In genomic region chr2:131556998-131557397, GRCh38 we compare ENCODE assay signal across 21 cellular contexts. TPM values are rescaled to one million over a fixed set of nuclear protein-coding genes. Genes with fewer than 3 reads are reported as not detected.
A peak's percentile ranks its signal among the peaks of the same experiment; 100 is the strongest.
DNase-seq lines count a peak whose midpoint lies in the region; ATAC-seq and TF ChIP-seq lines count a peak whose summit lies in the region.
"Had no signal": no experiment of that assay in that cellular context is flagged by ENCODE, and none has a peak within 500 bp of the region (broad histone marks: within the 10 kb centered on the region; RNA-seq: fewer than 3 reads in every experiment).

No MANE protein-coding gene starts in this region.

- H2AK9ac ChIP-seq in IMR-90 (replicated peaks; ENCODE audit: low read depth, low read length, poor library complexity): no peak overlapping the region

- no peaks in the 10 kb centered on the region for H3K36me3 Mint-ChIP-seq in activated CD4-positive, alpha-beta T cell treated with anti-CD3 and anti-CD28 coated beads, Interleukin-2, amount 10 ng/mL, durations not matched to agents 24 days and 14 days (ENCODE audit: low read depth)
- H3K36me3 Mint-ChIP-seq in activated T-cell treated with anti-CD3 and anti-CD28 coated beads, Interleukin-2, amount 50 U/mL, for 72 hours (ENCODE audit: insufficient read depth in 2 of 2): no peaks in the 10 kb centered on the region
- H3K36me3 Mint-ChIP-seq: CD14-positive monocyte; CD8-positive, alpha-beta memory T cell had no signal

- H4K91ac ChIP-seq in IMR-90 (ENCODE audit: insufficient read depth, low read depth, low read length): no peak overlapping the region

- TF ChIP-seq RAD21 in IMR-90 (IDR thresholded peaks at IDR 0.05; ENCODE audit: low read length): no peak

- H2BK120ac ChIP-seq in IMR-90 (ENCODE audit: low read depth, low read length): no peak overlapping the region

- H3K27ac ChIP-seq in IMR-90 (ENCODE audit: insufficient read depth, low read length) (no peak overlapping the region), body of pancreas (peak overlapping the region in 1 of 4 donors; percentile 36)
- H3K27ac ChIP-seq: 22Rv1; BLaER1 treated with 17β-estradiol and CSF1 and Interleukin-3, amounts not matched to agents 10 nM and 100 nM had no signal

- no peak overlapping the region for H4K5ac ChIP-seq in IMR-90 (ENCODE audit: low read depth, low read length)

- no peak overlapping the region for H3K56ac ChIP-seq in IMR-90 (ENCODE audit: extremely low read depth, insufficient read depth, low read length)

- no peak overlapping the region for H3K23ac ChIP-seq in IMR-90 (ENCODE audit: low read depth, low read length)

- H3K4me3 Mint-ChIP-seq in activated CD4-positive, alpha-beta T cell treated with anti-CD3 and anti-CD28 coated beads, Interleukin-2, amount 10 ng/mL, durations not matched to agents 24 days and 14 days: no peak overlapping the region
- H3K4me3 Mint-ChIP-seq in activated T-cell treated with anti-CD3 and anti-CD28 coated beads, Interleukin-2, amount 50 U/mL, for 72 hours: no peak overlapping the region
- H3K4me3 Mint-ChIP-seq: CD14-positive monocyte; CD4-positive, alpha-beta T cell; CD8-positive, alpha-beta memory T cell; HFFc6 had no signal

- no peaks in the 10 kb centered on the region for H3K4me1 Mint-ChIP-seq in activated CD4-positive, alpha-beta T cell treated with anti-CD3 and anti-CD28 coated beads, Interleukin-2, amount 10 ng/mL, durations not matched to agents 24 days and 14 days
- H3K4me1 Mint-ChIP-seq in activated T-cell treated with anti-CD3 and anti-CD28 coated beads, Interleukin-2, amount 50 U/mL, for 72 hours (ENCODE audit: low read depth): no peaks in the 10 kb centered on the region
- H3K4me1 Mint-ChIP-seq: CD14-positive monocyte; CD8-positive, alpha-beta memory T cell had no signal

- no peak overlapping the region for H3K27ac Mint-ChIP-seq in activated CD4-positive, alpha-beta T cell treated with anti-CD3 and anti-CD28 coated beads, Interleukin-2, amount 10 ng/mL, durations not matched to agents 24 days and 14 days
- no peak overlapping the region for H3K27ac Mint-ChIP-seq in activated T-cell treated with anti-CD3 and anti-CD28 coated beads, Interleukin-2, amount 50 U/mL, for 72 hours
- H3K27ac Mint-ChIP-seq: CD14-positive monocyte; CD4-positive, alpha-beta T cell; HFFc6 had no signal

- TF ChIP-seq POLR2A in IMR-90 (IDR thresholded peaks at IDR 0.05; ENCODE audit: low read depth, low read length) (no peak), body of pancreas (IDR thresholded peaks at IDR 0.05) (peak in 1 of 3 donors; percentile 18)

- H3K14ac ChIP-seq in IMR-90 (replicated peaks; ENCODE audit: low read depth, low read length): no peak overlapping the region

- H3K9me1 ChIP-seq in IMR-90 (ENCODE audit: insufficient read depth, low read length): no peaks in the 10 kb centered on the region

- in situ Hi-C loops in IMR-90 (cut with MboI; ENCODE audit: low sequenced_read_pairs): no loop called here

- H3K4ac ChIP-seq in IMR-90 (ENCODE audit: low read depth, low read length): no peak overlapping the region

- H3K4me3 ChIP-seq in IMR-90 (ENCODE audit: insufficient read depth, low read depth, low read length) (no peak overlapping the region), body of pancreas (no peak overlapping the region)
- H3K4me3 ChIP-seq: BLaER1 treated with 17β-estradiol and CSF1 and Interleukin-3, amounts not matched to agents 10 nM and 100 nM; HAP-1 had no signal

- no peak overlapping the region for H2BK20ac ChIP-seq in IMR-90 (ENCODE audit: low read depth, low read length)

- no peaks in the 10 kb centered on the region for H3K36me3 ChIP-seq in IMR-90 (ENCODE audit: control insufficient read depth, insufficient read depth, low read length)
- no peaks in the 10 kb centered on the region for H3K36me3 ChIP-seq in body of pancreas (replicated peaks in 1 of 2; ENCODE audit: insufficient read depth in 1 of 2, low read depth in 2 of 2)
- H3K36me3 ChIP-seq: BE2C; BLaER1 treated with 17β-estradiol and CSF1 and Interleukin-3, amounts not matched to agents 10 nM and 100 nM; HAP-1 had no signal

- H4K8ac ChIP-seq in IMR-90 (ENCODE audit: low read depth in 2 of 2, low read length in 2 of 2): no peak overlapping the region

- no peak overlapping the region for H3K9ac ChIP-seq in IMR-90 (ENCODE audit: low read depth, low read length)
- H3K9ac ChIP-seq: BLaER1 treated with 17β-estradiol and CSF1 and Interleukin-3, amounts not matched to agents 10 nM and 100 nM had no signal

- no peak for ATAC-seq in IMR-90 (ENCODE audit: low read depth)
- peak; percentile 38 for ATAC-seq in body of pancreas
- ATAC-seq in activated T-cell treated with anti-CD3 and anti-CD28 coated beads, Interleukin-2, amount 50 U/mL, for 72 hours (replicated peaks in 1 of 2): no peak
- ATAC-seq in HG02588 (IDR thresholded peaks at IDR 0.05; ENCODE audit: unreplicated experiment): no peak

- H4K20me1 ChIP-seq in IMR-90 (ENCODE audit: insufficient read depth, low read length): no peaks in the 10 kb centered on the region
- H4K20me1 ChIP-seq: BLaER1 treated with 17β-estradiol and CSF1 and Interleukin-3, amounts not matched to agents 10 nM and 100 nM had no signal

- H2BK15ac ChIP-seq in IMR-90 (ENCODE audit: low read depth, low read length): no peak overlapping the region

- no TSS peak for BruUV-seq in IMR-90 (replicated peaks; lab: Mats Ljungman, UMichigan)

- peaks cover 5% of the 10 kb centered on the region for H3K27me3 ChIP-seq in IMR-90 (ENCODE audit: control insufficient read depth, insufficient read depth, low read length)
- H3K27me3 ChIP-seq in body of pancreas: no peaks in the 10 kb centered on the region
- H3K27me3 ChIP-seq: BLaER1 treated with 17β-estradiol and CSF1 and Interleukin-3, amounts not matched to agents 10 nM and 100 nM had no signal

- H3K4me1 ChIP-seq in IMR-90 (ENCODE audit: control insufficient read depth, insufficient read depth, low read length) (no peaks in the 10 kb centered on the region), body of pancreas (no peaks in the 10 kb centered on the region)
- H3K4me1 ChIP-seq: BE2C; BLaER1 treated with 17β-estradiol and CSF1 and Interleukin-3, amounts not matched to agents 10 nM and 100 nM; HAP-1 had no signal

- no peak overlapping the region for H2BK5ac ChIP-seq in IMR-90 (ENCODE audit: low read depth, low read length, poor library complexity, severe bottlenecking)

- DNase-seq in activated CD4-positive, alpha-beta T cell treated with anti-CD3 and anti-CD28 coated beads, Interleukin-2, amount 10 ng/mL, durations not matched to agents 24 days and 14 days: peak; percentile 24
- no peak for DNase-seq in activated CD4-positive, alpha-beta T cell treated with anti-CD3 and anti-CD28 coated beads, Interleukin-2, amount 50 U/mL, for 48 hours
- DNase-seq in IMR-90 (no peak), body of pancreas (peak in 1 of 4 donors; percentile 10), NCI-H2107 treated with DMSO at 0.1 percent for 48 hours (lab: John Stamatoyannopoulos, UW; ENCODE audit: unreplicated experiment) (no peak)
- no peak for DNase-seq in activated T-cell treated with anti-CD3 and anti-CD28 coated beads, Interleukin-2, amount 50 U/mL, for 72 hours
- DNase-seq: AML-193; BE2C; CD4-positive, alpha-beta T cell; CD8-positive, alpha-beta memory T cell; DMS 273 treated with DMSO at 0.1 percent for 48 hours; DMS79; EL; GDM1; GOT3; HFFc6 had no signal

- H3K9me3 Mint-ChIP-seq in activated CD4-positive, alpha-beta T cell treated with anti-CD3 and anti-CD28 coated beads, Interleukin-2, amount 10 ng/mL, durations not matched to agents 24 days and 14 days: no peaks in the 10 kb centered on the region
- no peaks in the 10 kb centered on the region for H3K9me3 Mint-ChIP-seq in activated T-cell treated with anti-CD3 and anti-CD28 coated beads, Interleukin-2, amount 50 U/mL, for 72 hours
- H3K9me3 Mint-ChIP-seq: CD4-positive, alpha-beta T cell; CD8-positive, alpha-beta memory T cell; HFFc6 had no signal

- H3K9me3 ChIP-seq in IMR-90 (ENCODE audit: control insufficient read depth, insufficient read depth, low read length) (no peaks in the 10 kb centered on the region), body of pancreas (no peaks in the 10 kb centered on the region)
- H3K9me3 ChIP-seq: BE2C; BLaER1 treated with 17β-estradiol and CSF1 and Interleukin-3, amounts not matched to agents 10 nM and 100 nM; HAP-1 had no signal

- H2AK5ac ChIP-seq in IMR-90 (ENCODE audit: low read depth, low read length): no peak overlapping the region

- POLR2A ChIA-PET in IMR-90 (lab: Charles Lee; ENCODE audit: unreplicated experiment): no interaction called here

- intact Hi-C loops in activated CD4-positive, alpha-beta T cell treated with anti-CD3 and anti-CD28 coated beads, Interleukin-2, amount 10 ng/mL, durations not matched to agents 24 days and 14 days (cut with micrococcal nuclease): no loop called here
- intact Hi-C loops in IMR-90 (cut with micrococcal nuclease): no loop called here
- intact Hi-C loops in body of pancreas (cut with DNase I): no loop called here

- dilution Hi-C loops in IMR-90 (cut with HindIII; ENCODE audit: low sequenced_read_pairs, unreplicated experiment): no loop called here

- no peaks in the 10 kb centered on the region for H3K79me1 ChIP-seq in IMR-90 (ENCODE audit: low read depth in 1 of 2, low read length in 2 of 2)

- no peak overlapping the region for H3K4me2 ChIP-seq in IMR-90 (ENCODE audit: low read depth, low read length)
- H3K4me2 ChIP-seq: BLaER1 treated with 17β-estradiol and CSF1 and Interleukin-3, amounts not matched to agents 10 nM and 100 nM had no signal

- H3K27me3 Mint-ChIP-seq in activated CD4-positive, alpha-beta T cell treated with anti-CD3 and anti-CD28 coated beads, Interleukin-2, amount 10 ng/mL, durations not matched to agents 24 days and 14 days: peaks cover 41% of the 10 kb centered on the region
- peaks cover 33% of the 10 kb centered on the region for H3K27me3 Mint-ChIP-seq in activated T-cell treated with anti-CD3 and anti-CD28 coated beads, Interleukin-2, amount 50 U/mL, for 72 hours (ENCODE audit: low read depth)

- TF ChIP-seq CTCF in IMR-90 (conservative IDR thresholded peaks at IDR 0.05; ENCODE audit: low read depth, low read length) (no peak), body of pancreas (IDR thresholded peaks at IDR 0.05) (no peak)

- CTCF ChIA-PET in IMR-90 (lab: Yijun Ruan, JAX): no interaction called here

- H2AFZ ChIP-seq in IMR-90 (replicated peaks; ENCODE audit: low read length, poor library complexity): no peak overlapping the region

- no peak overlapping the region for H3K18ac ChIP-seq in IMR-90 (ENCODE audit: low read depth, low read length)

- WGBS in IMR-90 (ENCODE audit: extremely low coverage in 2 of 2, insufficient read length in 1 of 2), 2 experiments: 100% methylated on average over 1 of the region's 7 CpGs; no CpG with 5 or more reads in 1 of the 2 experiments
- 67 to 77% methylated on average over 7 of the region's 7 CpGs for WGBS in body of pancreas, 2 donors

RNA-seq across cellular contexts. Expression of gene CCDC74A, which starts 29.3 kb away (rescaled TPM):
- 1.5 and 2.3 TPM in 2 replicates for total RNA-seq in activated CD4-positive, alpha-beta T cell treated with anti-CD3 and anti-CD28 coated beads, Interleukin-2, amount 10 ng/mL, durations not matched to agents 24 days and 14 days
- total RNA-seq in IMR-90 (2012; rRNA removed) (3.1 and 3.8 TPM in 2 replicates), body of pancreas (1 to 10 TPM; 1.6 to 4.3 TPM)
- polyA plus RNA-seq in IMR-90 (2012; rRNA removed): 11.9 and 13.5 TPM in 2 replicates
- polyA plus RNA-seq in IMR-90 (2012; cell fraction: cytosol; rRNA removed): 5.8 and 9.6 TPM in 2 replicates
- 62.7 and 89.4 TPM in 2 replicates for polyA plus RNA-seq in IMR-90 (2012; cell fraction: nucleus; rRNA removed; ENCODE audit: low replicate concordance)
- total RNA-seq in activated T-cell treated with anti-CD3 and anti-CD28 coated beads, Interleukin-2, amount 50 U/mL, for 72 hours: 1 to 10 TPM; 2.1 to 4.3 TPM
- polyA plus RNA-seq: CD14-positive monocyte had no signal
